ENCODE assay signal across 20 cellular contexts in genomic region chr6:135426833-135427232, GRCh38.
A peak's percentile ranks its signal among the peaks of the same experiment; 100 is the strongest.
DNase-seq lines count a peak whose midpoint lies in the region; ATAC-seq, FAIRE-seq and TF ChIP-seq lines count a peak whose summit lies in the region.
"Had no signal": no experiment of that assay in that cellular context is flagged by ENCODE, and none has a peak within 500 bp of the region (broad histone marks: within the 10 kb centered on the region; RNA-seq: fewer than 3 reads in every experiment).

No MANE protein-coding gene starts in this region.

- POLR2A ChIA-PET in HepG2 (lab: Yijun Ruan, JAX): no interaction called here
- POLR2A ChIA-PET in CD8-positive, alpha-beta T cell (lab: Charles Lee): no interaction called here

- no peak for TF ChIP-seq POLR2A in HepG2 (IDR thresholded peaks at IDR 0.05; ENCODE audit: insufficient read depth in 1 of 2, low read depth in 2 of 2, low read length in 2 of 2)
- no peak for TF ChIP-seq POLR2A in right lobe of liver (IDR thresholded peaks at IDR 0.05)

- H3K27me3 ChIP-seq in HepG2 (ENCODE audit: control insufficient read depth in 1 of 2, insufficient read depth in 2 of 2, low read length in 2 of 2): no peaks in the 10 kb centered on the region
- H3K27me3 ChIP-seq in right lobe of liver: no peaks in the 10 kb centered on the region
- H3K27me3 ChIP-seq in CD8-positive, alpha-beta T cell (ENCODE audit: insufficient read depth, low read length): no peaks in the 10 kb centered on the region
- H3K27me3 ChIP-seq: BE2C, BLaER1 had no signal

- no peaks in the 10 kb centered on the region for H3K4me1 Mint-ChIP-seq in CD8-positive, alpha-beta T cell (ENCODE audit: low read depth)
- H3K4me1 Mint-ChIP-seq: CD4-positive, alpha-beta memory T cell had no signal

- in situ Hi-C loops in HepG2 (cut with HindIII; ENCODE audit: extremely low pct_ligation_motif_present, low pct_unique_long_range_greater_than_20kb): no loop called here

- DNase-seq in HepG2 (ENCODE audit: low spot score): peak; percentile 84
- no peak for DNase-seq in right lobe of liver
- DNase-seq in CD8-positive, alpha-beta T cell: no peak
- DNase-seq: ACHN; BE2C; C1 segment of cervical spinal cord; Caco-2; Calu3; CD4-positive, alpha-beta memory T cell; CD4-positive, CD25-positive, alpha-beta regulatory T cell; DMS79 treated with DMSO at 0.1 percent for 48 hours; GF-D8 had no signal

- FAIRE-seq in HepG2 (lab: Jason Lieb, UNC) (no peak), islet of Langerhans (lab: Jason Lieb, UNC) (peak; percentile 65)
- FAIRE-seq: D721Med, G401.6, GM12891 had no signal

- peak overlapping the region; percentile 29; the same call in 1 of the 2 replicates for H3K4me2 ChIP-seq in HepG2 (ENCODE audit: low read depth, low read length)
- H3K4me2 ChIP-seq: BLaER1 had no signal

- no peak for TF ChIP-seq RAD21 in HepG2 (CRISPR knock-in tag; IDR thresholded peaks at IDR 0.05)

- CTCF ChIA-PET in HepG2 (lab: Yijun Ruan, JAX; ENCODE audit: low intra/inter-chr PET ratio, low total read pairs): no interaction called here
- CTCF ChIA-PET in CD8-positive, alpha-beta T cell (lab: Charles Lee): interaction anchor here (0.8 kb wide), 1 partner anchor 489 kb away, joined by 3 read pairs; no protein-coding TSS in a partner anchor

- no peaks in the 10 kb centered on the region for H3K79me2 ChIP-seq in HepG2 (ENCODE audit: insufficient read depth, low read length)

- TF ChIP-seq CTCF in HepG2 (CRISPR knock-in tag; IDR thresholded peaks at IDR 0.05): no peak
- TF ChIP-seq CTCF in right lobe of liver (IDR thresholded peaks at IDR 0.05): no peak
- no peak for TF ChIP-seq CTCF in CD8-positive, alpha-beta T cell (IDR thresholded peaks at IDR 0.05)

- 44% methylated on average over 1 of the region's 1 CpG for WGBS in HepG2 (ENCODE audit: low lambda C conversion rate)
- 83% methylated on average over 1 of the region's 1 CpG for WGBS in right lobe of liver (ENCODE audit: insufficient coverage, low coverage, low lambda C conversion rate, missing lambda C conversion rate)

- H3K27me3 Mint-ChIP-seq in CD8-positive, alpha-beta T cell (ENCODE audit: low read depth): no peaks in the 10 kb centered on the region
- H3K27me3 Mint-ChIP-seq: CD4-positive, alpha-beta memory T cell; CD4-positive, CD25-positive, alpha-beta regulatory T cell had no signal

- intact Hi-C loops in HepG2 (cut with micrococcal nuclease; ENCODE audit: unreplicated experiment): no loop called here
- intact Hi-C loops in right lobe of liver (cut with DNase I): no loop called here
- intact Hi-C loops in CD8-positive, alpha-beta T cell (cut with DNase I, micrococcal nuclease): no loop called here

- no peak overlapping the region for H3K27ac Mint-ChIP-seq in CD8-positive, alpha-beta T cell
- H3K27ac Mint-ChIP-seq: CD14-positive monocyte; CD4-positive, CD25-positive, alpha-beta regulatory T cell had no signal

- H3K4me3 ChIP-seq in HepG2 (replicated peaks in 1 of 3; ENCODE audit: insufficient read depth in 1 of 3, low read depth in 2 of 3, low read length in 3 of 3) (no peak overlapping the region), right lobe of liver (no peak overlapping the region)
- H3K4me3 ChIP-seq in CD8-positive, alpha-beta T cell (ENCODE audit: low read depth, low read length): no peak overlapping the region
- H3K4me3 ChIP-seq: BLaER1 had no signal

- no peak overlapping the region for H3K4me3 Mint-ChIP-seq in CD8-positive, alpha-beta T cell
- H3K4me3 Mint-ChIP-seq: CD14-positive monocyte; CD4-positive, alpha-beta memory T cell; CD4-positive, CD25-positive, alpha-beta regulatory T cell had no signal

- no peak overlapping the region for H3K9ac ChIP-seq in HepG2 (ENCODE audit: insufficient read depth, low read depth, low read length)
- H3K9ac ChIP-seq: BLaER1 had no signal

- BruUV-seq in HepG2 (replicated peaks; lab: Mats Ljungman, UMichigan): no TSS peak

- H3K27ac ChIP-seq in HepG2 (ENCODE audit: extremely low read length, insufficient read depth, low read length) (peak overlapping the region; percentile 18), right lobe of liver (no peak overlapping the region)
- no peak overlapping the region for H3K27ac ChIP-seq in CD8-positive, alpha-beta T cell (ENCODE audit: low read depth, low read length)
- H3K27ac ChIP-seq: 22Rv1, BLaER1 had no signal

- H3K4me1 ChIP-seq in HepG2 (ENCODE audit: insufficient read depth, low read length) (peaks cover 24% of the 10 kb centered on the region), right lobe of liver (no peaks in the 10 kb centered on the region)
- H3K4me1 ChIP-seq in CD8-positive, alpha-beta T cell (ENCODE audit: insufficient read depth, low read length): no peaks in the 10 kb centered on the region
- H3K4me1 ChIP-seq: BE2C had no signal

- peaks cover 2% of the 10 kb centered on the region for H3K36me3 Mint-ChIP-seq in CD8-positive, alpha-beta T cell
- H3K36me3 Mint-ChIP-seq: CD14-positive monocyte had no signal

- H4K20me1 ChIP-seq in HepG2 (ENCODE audit: insufficient read depth, low read length): no peaks in the 10 kb centered on the region
- H4K20me1 ChIP-seq: BLaER1 had no signal

- TF ChIP-seq EP300 in HepG2 (IDR thresholded peaks at IDR 0.05; ENCODE audit: low read depth in 2 of 2, low read length in 2 of 2) (peak in 1 of 2 experiments; percentile 68; a peak in 2 of 4 replicates), HepG2 (CRISPR knock-in tag; IDR thresholded peaks at IDR 0.05; ENCODE audit: borderline replicate concordance) (no peak)

- ATAC-seq in HepG2: peak; percentile 75
- no peak for ATAC-seq in right lobe of liver
- no peak for ATAC-seq in CD8-positive, alpha-beta T cell
- no peak for ATAC-seq in HG03439 (IDR thresholded peaks at IDR 0.05; ENCODE audit: unreplicated experiment)

- H3K36me3 ChIP-seq in HepG2 (replicated peaks in 1 of 2; ENCODE audit: control insufficient read depth in 1 of 2, insufficient read depth in 2 of 2, low read length in 2 of 2): no peaks in the 10 kb centered on the region
- H3K36me3 ChIP-seq in right lobe of liver: no peaks in the 10 kb centered on the region
- no peaks in the 10 kb centered on the region for H3K36me3 ChIP-seq in CD8-positive, alpha-beta T cell (ENCODE audit: insufficient read depth, low read length)
- H3K36me3 ChIP-seq: BE2C, BLaER1 had no signal

- no peak overlapping the region for H2AFZ ChIP-seq in HepG2 (ENCODE audit: low read length)

- no peaks in the 10 kb centered on the region for H3K9me3 Mint-ChIP-seq in CD8-positive, alpha-beta T cell
- H3K9me3 Mint-ChIP-seq: CD14-positive monocyte; CD4-positive, alpha-beta memory T cell; CD4-positive, CD25-positive, alpha-beta regulatory T cell had no signal

- H3K9me3 ChIP-seq in HepG2 (ENCODE audit: low read length) (no peaks in the 10 kb centered on the region), right lobe of liver (no peaks in the 10 kb centered on the region)
- no peaks in the 10 kb centered on the region for H3K9me3 ChIP-seq in CD8-positive, alpha-beta T cell (ENCODE audit: low read length)
- H3K9me3 ChIP-seq: BE2C, BLaER1, Caco-2 had no signal

TF ChIP-seq in HepG2, 621 proteins besides CTCF, POLR2A, EP300 and RAD21 (continues in another document):
- peak; percentile 87 for TF ChIP-seq FOXA3 (CRISPR knock-in tag; IDR thresholded peaks at IDR 0.05)
- TF ChIP-seq KDM2A (CRISPR knock-in tag; IDR thresholded peaks at IDR 0.05; ENCODE audit: borderline replicate concordance, low read depth): no peak
- TF ChIP-seq THRA (CRISPR knock-in tag; IDR thresholded peaks at IDR 0.05; ENCODE audit: borderline replicate concordance): peak; percentile 22; the same call in 1 of the 2 replicates
- TF ChIP-seq NR2F2 (IDR thresholded peaks at IDR 0.05; ENCODE audit: borderline replicate concordance, low read depth): peak; percentile 52; the same call in 1 of the 2 replicates
- TF ChIP-seq ASH2L (IDR thresholded peaks at IDR 0.05; ENCODE audit: insufficient read length, low read depth, low read length): peak; percentile 37
- TF ChIP-seq ZNF292 (CRISPR knock-in tag; IDR thresholded peaks at IDR 0.05; ENCODE audit: borderline replicate concordance, low read depth): no peak
- TF ChIP-seq FOXP4 (CRISPR knock-in tag; IDR thresholded peaks at IDR 0.05): peak; percentile 61; the same call in 1 of the 2 replicates
- peak; percentile 84; the same call in 1 of the 2 replicates for TF ChIP-seq ZBTB20 (CRISPR knock-in tag; IDR thresholded peaks at IDR 0.05; ENCODE audit: borderline replicate concordance, low read depth)
- no peak for TF ChIP-seq ZNF138 (CRISPR knock-in tag; IDR thresholded peaks at IDR 0.05; ENCODE audit: low read depth)
